In genomic region chr14:29721586-29721985, GRCh38 we compare ENCODE assay signal across 26 cellular contexts.
"Had no signal": no experiment of that assay in that cellular context is flagged by ENCODE, and none has a peak within 500 bp of the region (broad histone marks: within the 10 kb centered on the region; RNA-seq: fewer than 3 reads in every experiment).

No MANE protein-coding gene starts in this region.

- DNase-seq: immature natural killer cell; kidney; left colon; left lung; lower lobe of right lung; mammary epithelial cell; mesenchymal stem cell; naive thymus-derived CD8-positive, alpha-beta T cell; nucleus accumbens; pancreas; posterior cingulate gyrus; retina; right cardiac atrium; stimulated activated CD4-positive, alpha-beta T cell treated with anti-CD3 and anti-CD28 coated beads, Interleukin-4, amount 100 ng/mL, for 24 hours; stimulated activated naive CD4-positive, alpha-beta T cell; substantia nigra had no signal

- H3K9me3 ChIP-seq: left lung, lower lobe of right lung, pancreas, prostate gland, tibial nerve, vagina had no signal

- H3K27ac Mint-ChIP-seq: immature natural killer cell; naive thymus-derived CD8-positive, alpha-beta T cell; nephron; stimulated activated effector memory CD8-positive, alpha-beta T cell treated with anti-CD3 and anti-CD28 coated beads, Interleukin-12 subunit alpha, Interleukin-12 subunit beta, amount 100 ng/mL, for 72 hours; stimulated activated naive CD8-positive, alpha-beta T cell treated with anti-CD3 and anti-CD28 coated beads, Interleukin-15, Interleukin-2, amounts not matched to agents 100 ng/mL and 50 ng/mL, for 24 hours; type B pancreatic cell had no signal

- ATAC-seq: left colon; left lung; lower lobe of right lung; naive thymus-derived CD8-positive, alpha-beta T cell; pancreas; right cardiac atrium; sciatic nerve; stimulated activated effector memory CD8-positive, alpha-beta T cell treated with anti-CD3 and anti-CD28 coated beads, Interleukin-12 subunit alpha, Interleukin-12 subunit beta, amount 100 ng/mL, for 72 hours had no signal

- H3K4me1 Mint-ChIP-seq: immature natural killer cell; stimulated activated effector memory CD8-positive, alpha-beta T cell treated with anti-CD3 and anti-CD28 coated beads, Interleukin-12 subunit alpha, Interleukin-12 subunit beta, amount 100 ng/mL, for 72 hours had no signal

- H3K27ac ChIP-seq: left lung, lower lobe of right lung, pancreas, prostate gland, skin epidermis, tibial nerve, vagina had no signal

- FAIRE-seq: kidney, pancreas had no signal

- H3K4me3 Mint-ChIP-seq: immature natural killer cell; naive thymus-derived CD8-positive, alpha-beta T cell; nephron; neural crest cell; stimulated activated effector memory CD8-positive, alpha-beta T cell treated with anti-CD3 and anti-CD28 coated beads, Interleukin-12 subunit alpha, Interleukin-12 subunit beta, amount 100 ng/mL, for 72 hours; stimulated activated naive CD8-positive, alpha-beta T cell treated with anti-CD3 and anti-CD28 coated beads, Interleukin-15, Interleukin-2, amounts not matched to agents 100 ng/mL and 50 ng/mL, for 24 hours; type B pancreatic cell had no signal

- H3K36me3 Mint-ChIP-seq: immature natural killer cell; naive thymus-derived CD8-positive, alpha-beta T cell; stimulated activated effector memory CD8-positive, alpha-beta T cell treated with anti-CD3 and anti-CD28 coated beads, Interleukin-12 subunit alpha, Interleukin-12 subunit beta, amount 100 ng/mL, for 72 hours; type B pancreatic cell had no signal

- H3K36me3 ChIP-seq: left lung, lower lobe of right lung, pancreas, prostate gland, vagina had no signal

- H3K4me1 ChIP-seq: left lung, lower lobe of right lung, prostate gland had no signal

- H3K4me3 ChIP-seq: left lung, lower lobe of right lung, pancreas, prostate gland, skin epidermis, tibial nerve, vagina had no signal

- H3K27me3 Mint-ChIP-seq: naive thymus-derived CD8-positive, alpha-beta T cell; stimulated activated naive CD8-positive, alpha-beta T cell treated with anti-CD3 and anti-CD28 coated beads, Interleukin-15, Interleukin-2, amounts not matched to agents 100 ng/mL and 50 ng/mL, for 24 hours; type B pancreatic cell had no signal

- H3K9me3 Mint-ChIP-seq: nephron, neural crest cell had no signal

- H3K27me3 ChIP-seq: left lung, pancreas, tibial nerve, vagina had no signal
